In the genomic region with DNA sequence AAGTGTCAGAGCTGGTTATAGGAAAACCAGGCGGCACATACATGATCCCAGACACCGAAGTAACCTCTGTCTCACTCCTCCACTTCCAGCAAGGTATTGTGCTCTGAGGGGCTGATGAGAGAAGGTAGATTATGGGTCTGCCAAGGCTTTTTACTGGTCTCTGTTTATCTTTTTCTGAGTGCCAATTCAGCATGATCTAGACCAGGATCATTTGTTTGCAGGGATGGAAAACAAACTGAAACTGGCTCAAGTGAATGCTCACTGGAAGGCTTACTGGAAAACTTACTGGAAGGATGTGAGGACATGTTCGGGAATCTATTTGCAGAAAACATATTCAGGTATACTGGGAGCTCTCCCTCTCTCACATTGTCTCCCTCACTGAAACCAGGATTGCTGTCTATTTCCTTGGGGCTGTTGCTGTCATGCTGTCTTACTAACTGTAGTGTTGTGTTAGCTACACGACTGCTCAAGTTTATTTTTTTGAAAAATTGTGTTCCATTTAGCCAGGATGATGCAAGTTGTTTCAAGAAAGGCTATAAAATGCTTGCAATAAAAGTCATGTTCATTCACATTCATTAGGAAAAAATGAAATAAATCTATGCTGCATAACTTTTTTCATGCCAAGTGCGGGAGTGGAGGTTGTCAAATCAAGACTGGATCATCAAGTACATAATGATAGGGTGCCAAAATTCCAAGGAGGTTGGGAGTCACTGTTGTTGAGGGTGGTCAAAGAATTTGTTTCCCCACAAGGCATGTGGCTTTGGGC, we compare ENCODE assay signal across 15 cellular contexts. TPM values are rescaled to one million over a fixed set of nuclear protein-coding genes. Genes with fewer than 3 reads are reported as not detected.
DNase-seq lines count a peak whose midpoint lies in the region; TF ChIP-seq lines count a peak whose summit lies in the region.
"Had no signal": no experiment of that assay in that cellular context is flagged by ENCODE, and none has a peak within 500 bp of the region (broad histone marks: within the 10 kb centered on the region; RNA-seq: fewer than 3 reads in every experiment).

No MANE protein-coding gene starts in this region.

- H3K4me3 ChIP-seq in cardiac fibroblast (replicated peaks in 1 of 2; ENCODE audit: low read depth in 2 of 2, low read length in 2 of 2) (no peak overlapping the region), muscle layer of colon (ENCODE audit: low read depth in 1 of 2, low read length in 2 of 2) (peak overlapping the region in 1 of 2 donors; percentile 2)

- no peak overlapping the region for H3K9ac ChIP-seq in muscle layer of colon (ENCODE audit: low read length)

- no peak for TF ChIP-seq CTCF in cardiac fibroblast (IDR thresholded peaks at IDR 0.05; ENCODE audit: low read depth, low read length)

- no peaks in the 10 kb centered on the region for H3K27me3 ChIP-seq in muscle layer of colon (ENCODE audit: control insufficient read depth in 1 of 2, insufficient read depth in 2 of 2, low read length in 2 of 2)

- peak; percentile 60 for DNase-seq in A172 (ENCODE audit: low spot score)
- peak; percentile 63 for DNase-seq in LoVo (ENCODE audit: low spot score)
- peak; percentile 12 to 44 for DNase-seq in cardiac fibroblast (ENCODE audit: low read depth in 2 of 2)
- DNase-seq in HPDE6-E6E7 (ENCODE audit: extremely low spot score), result no peak
- no peak for DNase-seq in stimulated activated naive CD4-positive, alpha-beta T cell treated with Interleukin-2 at 50 U/mL for 16 hours (lab: John Stamatoyannopoulos, UW)
- no peak for DNase-seq in Kasumi-1 (lab: John Stamatoyannopoulos, UW)
- no peak for DNase-seq in HT-29 (ENCODE audit: low spot score)
- DNase-seq: activated naive CD4-positive, alpha-beta T cell treated with anti-CD3 and anti-CD28 coated beads for 36 hours; AML-193; dermis blood vessel endothelial cell; Karpas-422; NCI-H82; stimulated activated CD4-positive, alpha-beta T cell treated with anti-CD3 and anti-CD28 coated beads, Interleukin-12 subunit alpha, Interleukin-12 subunit beta, amount 100 ng/mL, for 4 hours had no signal

- H3K4me1 ChIP-seq in muscle layer of colon (ENCODE audit: insufficient read depth, low read length), result peaks cover 15% of the 10 kb centered on the region

- H3K36me3 ChIP-seq in muscle layer of colon (ENCODE audit: insufficient read depth, low read length), result no peaks in the 10 kb centered on the region

- H3K27ac ChIP-seq in muscle layer of colon (ENCODE audit: low read depth, low read length), result peak overlapping the region; percentile 21

- no peaks in the 10 kb centered on the region for H3K9me3 ChIP-seq in muscle layer of colon (ENCODE audit: low read length)

RNA-seq across cellular contexts. Expression of gene KLHL31, which starts 37.0 kb away (rescaled TPM):
- not detected in 2 replicates for total RNA-seq in A172 (2014; rRNA removed; shearing (Covaris generic))
- total RNA-seq in HT-29 (2014; rRNA removed; shearing (Covaris generic)), result 0.99 and 1.2 TPM in 2 replicates
- total RNA-seq: G401 had no signal

Comparison
In these comparisons a context has a peak if more than half of its experiments do, and no peak if none do; other contexts are left out.
1. DNase-seq: peak in A172 (single experiment), LoVo (single experiment) and cardiac fibroblast (2 of 2); none in HPDE6-E6E7 (single experiment), stimulated activated naive CD4-positive, alpha-beta T cell treated with Interleukin-2 at 50 U/mL for 16 hours (single experiment), Kasumi-1 (0 of 2) and HT-29 (single experiment).